In genomic region chr7:43377196-43377935, GRCh38 we compare ENCODE assay signal across 22 cellular contexts.
DNase-seq lines count a peak whose midpoint lies in the region; ATAC-seq, FAIRE-seq and TF ChIP-seq lines count a peak whose summit lies in the region.
"Had no signal": no experiment of that assay in that cellular context is flagged by ENCODE, and none has a peak within 500 bp of the region (broad histone marks: within the 10 kb centered on the region; RNA-seq: fewer than 3 reads in every experiment).

No MANE protein-coding gene starts in this region.

- H3K36me3 ChIP-seq in HepG2 (replicated peaks in 1 of 2; ENCODE audit: control insufficient read depth in 1 of 2, insufficient read depth in 2 of 2, low read length in 2 of 2), result no peaks in the 10 kb centered on the region
- H3K36me3 ChIP-seq: BLaER1 had no signal

- no peak for FAIRE-seq in HepG2 (lab: Jason Lieb, UNC)
- FAIRE-seq: HTR-8/SVneo had no signal

- H3K9me3 Mint-ChIP-seq in activated T-helper 1 cell treated with anti-CD3 and anti-CD28 coated beads, Interleukin-12 subunit alpha, Interleukin-12 subunit beta, Interleukin-2, Interleukin-4 antibody, amounts not matched to agents 30 ng/mL and 10 ng/mL and 1 ng/mL, durations not matched to agents 14 hours and 24 hours and 36 hours, result no peaks in the 10 kb centered on the region
- H3K9me3 Mint-ChIP-seq: CD8-positive, alpha-beta T cell had no signal

- CTCF ChIA-PET in HepG2 (lab: Yijun Ruan, JAX; ENCODE audit: low intra/inter-chr PET ratio, low total read pairs), result no interaction called here

- peaks cover 7% of the 10 kb centered on the region for H3K27me3 Mint-ChIP-seq in activated T-helper 1 cell treated with anti-CD3 and anti-CD28 coated beads, Interleukin-12 subunit alpha, Interleukin-12 subunit beta, Interleukin-2, Interleukin-4 antibody, amounts not matched to agents 30 ng/mL and 10 ng/mL and 1 ng/mL, durations not matched to agents 14 hours and 24 hours and 36 hours (ENCODE audit: insufficient read depth)

- TF ChIP-seq EP300 in HepG2 (IDR thresholded peaks at IDR 0.05; ENCODE audit: low read depth in 2 of 2, low read length in 2 of 2), result no peak
- no peak for TF ChIP-seq EP300 in HepG2 (CRISPR knock-in tag; IDR thresholded peaks at IDR 0.05; ENCODE audit: borderline replicate concordance)

- no peak overlapping the region for H3K27ac ChIP-seq in HepG2 (ENCODE audit: extremely low read length, insufficient read depth, low read length)
- H3K27ac ChIP-seq: BLaER1, HL-60 had no signal

- DNase-seq in NCI-H1105 treated with DMSO at 0.1 percent for 48 hours (lab: John Stamatoyannopoulos, UW) (peak; percentile 37), NCI-H1105 (lab: John Stamatoyannopoulos, UW) (no peak), astrocyte of the hippocampus (ENCODE audit: low read depth, low spot score) (peak; percentile 44), left kidney (ENCODE audit: low read depth, low spot score) (peak; percentile 26), retinal pigment epithelial cell (ENCODE audit: low read depth) (peak; percentile 81), HepG2 (ENCODE audit: low spot score) (no peak), NCI-H2196 treated with DMSO at 0.1 percent for 48 hours (lab: John Stamatoyannopoulos, UW; ENCODE audit: unreplicated experiment) (no peak)
- DNase-seq in activated T-helper 1 cell treated with anti-CD3 and anti-CD28 coated beads, Interleukin-12 subunit alpha, Interleukin-12 subunit beta, Interleukin-2, Interleukin-4 antibody, amounts not matched to agents 30 ng/mL and 10 ng/mL and 1 ng/mL, durations not matched to agents 14 hours and 24 hours and 36 hours (ENCODE audit: low spot score), result no peak
- DNase-seq: 8988T; CD8-positive, alpha-beta T cell; DMS79 treated with DMSO at 0.1 percent for 48 hours; MV-4-11; NCI-H1436; NCI-H2029; NCI-H2171 treated with DMSO at 0.1 percent for 48 hours; NCI-H510A; NCI-H82; PC-3 had no signal

- no peak for TF ChIP-seq CTCF in retinal pigment epithelial cell (conservative IDR thresholded peaks at IDR 0.05; ENCODE audit: low read depth, low read length)
- no peak for TF ChIP-seq CTCF in HepG2 (CRISPR knock-in tag; IDR thresholded peaks at IDR 0.05)

- no peaks in the 10 kb centered on the region for H3K79me2 ChIP-seq in HepG2 (ENCODE audit: insufficient read depth, low read length)

- no peak overlapping the region for H2AFZ ChIP-seq in HepG2 (ENCODE audit: low read length)

- H3K4me2 ChIP-seq in HepG2 (ENCODE audit: low read depth, low read length), result no peak overlapping the region
- H3K4me2 ChIP-seq: BLaER1 had no signal

- in situ Hi-C loops in HepG2 (cut with HindIII; ENCODE audit: extremely low pct_ligation_motif_present, low pct_unique_long_range_greater_than_20kb), result no loop called here

- 21% methylated on average over 4 of the region's 4 CpGs for WGBS in HepG2 (ENCODE audit: low lambda C conversion rate)

- H3K4me3 ChIP-seq in retinal pigment epithelial cell (ENCODE audit: low read length), result no peak overlapping the region
- H3K4me3 ChIP-seq in HepG2 (replicated peaks in 1 of 3; ENCODE audit: insufficient read depth in 1 of 3, low read depth in 2 of 3, low read length in 3 of 3), result no peak overlapping the region
- H3K4me3 ChIP-seq: BLaER1 had no signal

- POLR2A ChIA-PET in HepG2 (lab: Yijun Ruan, JAX), result no interaction called here

- no peaks in the 10 kb centered on the region for H3K36me3 Mint-ChIP-seq in activated T-helper 1 cell treated with anti-CD3 and anti-CD28 coated beads, Interleukin-12 subunit alpha, Interleukin-12 subunit beta, Interleukin-2, Interleukin-4 antibody, amounts not matched to agents 30 ng/mL and 10 ng/mL and 1 ng/mL, durations not matched to agents 14 hours and 24 hours and 36 hours (ENCODE audit: low read depth)
- H3K36me3 Mint-ChIP-seq: CD8-positive, alpha-beta T cell had no signal

- TF ChIP-seq POLR2A in HepG2 (IDR thresholded peaks at IDR 0.05; ENCODE audit: insufficient read depth in 1 of 2, low read depth in 2 of 2, low read length in 2 of 2), result no peak

- ATAC-seq in HepG2, result no peak
- ATAC-seq: CD8-positive, alpha-beta T cell; HCT116; PC-3 had no signal

- H3K27me3 ChIP-seq in HepG2 (ENCODE audit: control insufficient read depth in 1 of 2, insufficient read depth in 2 of 2, low read length in 2 of 2), result no peaks in the 10 kb centered on the region; a peak in 1 of 5 replicates
- H3K27me3 ChIP-seq: BLaER1 had no signal

- no peaks in the 10 kb centered on the region for H4K20me1 ChIP-seq in HepG2 (ENCODE audit: insufficient read depth, low read length)
- H4K20me1 ChIP-seq: BLaER1 had no signal

- no peaks in the 10 kb centered on the region for H3K4me1 ChIP-seq in HepG2 (ENCODE audit: insufficient read depth, low read length)
- H3K4me1 ChIP-seq: BLaER1 had no signal

- TF ChIP-seq RAD21 in HepG2 (CRISPR knock-in tag; IDR thresholded peaks at IDR 0.05), result no peak

- no peak overlapping the region for H3K27ac Mint-ChIP-seq in activated T-helper 1 cell treated with anti-CD3 and anti-CD28 coated beads, Interleukin-12 subunit alpha, Interleukin-12 subunit beta, Interleukin-2, Interleukin-4 antibody, amounts not matched to agents 30 ng/mL and 10 ng/mL and 1 ng/mL, durations not matched to agents 14 hours and 24 hours and 36 hours
- H3K27ac Mint-ChIP-seq: CD8-positive, alpha-beta T cell had no signal

- no peak overlapping the region for H3K4me3 Mint-ChIP-seq in activated T-helper 1 cell treated with anti-CD3 and anti-CD28 coated beads, Interleukin-12 subunit alpha, Interleukin-12 subunit beta, Interleukin-2, Interleukin-4 antibody, amounts not matched to agents 30 ng/mL and 10 ng/mL and 1 ng/mL, durations not matched to agents 14 hours and 24 hours and 36 hours
- H3K4me3 Mint-ChIP-seq: CD8-positive, alpha-beta T cell had no signal

- H3K9me3 ChIP-seq in HepG2 (ENCODE audit: low read length), result no peaks in the 10 kb centered on the region

- H3K9ac ChIP-seq in HepG2 (ENCODE audit: insufficient read depth, low read depth, low read length), result no peak overlapping the region
- H3K9ac ChIP-seq: BLaER1 had no signal

- H3K4me1 Mint-ChIP-seq in activated T-helper 1 cell treated with anti-CD3 and anti-CD28 coated beads, Interleukin-12 subunit alpha, Interleukin-12 subunit beta, Interleukin-2, Interleukin-4 antibody, amounts not matched to agents 30 ng/mL and 10 ng/mL and 1 ng/mL, durations not matched to agents 14 hours and 24 hours and 36 hours (ENCODE audit: low read depth), result no peaks in the 10 kb centered on the region

- BruUV-seq in HepG2 (replicated peaks; lab: Mats Ljungman, UMichigan), result no TSS peak

- intact Hi-C loops in HepG2 (cut with micrococcal nuclease; ENCODE audit: unreplicated experiment), result no loop called here
- intact Hi-C loops in activated T-helper 1 cell treated with anti-CD3 and anti-CD28 coated beads, Interleukin-12 subunit alpha, Interleukin-12 subunit beta, Interleukin-2, Interleukin-4 antibody, amounts not matched to agents 30 ng/mL and 10 ng/mL and 1 ng/mL, durations not matched to agents 14 hours and 24 hours and 36 hours (cut with micrococcal nuclease), result no loop called here

TF ChIP-seq in HepG2, 621 proteins besides CTCF, POLR2A, EP300 and RAD21:
- no peak for TF ChIP-seq ZNF687 (CRISPR knock-in tag; IDR thresholded peaks at IDR 0.05)
TF ChIP-seq in HepG2: peak in this region for 0.

Comparison
In these comparisons a context has a peak if more than half of its experiments do, and no peak if none do; other contexts are left out.
1. DNase-seq: peak in NCI-H1105 treated with DMSO at 0.1 percent for 48 hours (single experiment), astrocyte of the hippocampus (single experiment), left kidney (single experiment) and retinal pigment epithelial cell (single experiment); none in NCI-H1105 (single experiment), HepG2 (single experiment), NCI-H2196 treated with DMSO at 0.1 percent for 48 hours (single experiment) and activated T-helper 1 cell treated with anti-CD3 and anti-CD28 coated beads, Interleukin-12 subunit alpha, Interleukin-12 subunit beta, Interleukin-2, Interleukin-4 antibody, amounts not matched to agents 30 ng/mL and 10 ng/mL and 1 ng/mL, durations not matched to agents 14 hours and 24 hours and 36 hours (single experiment).